Comparison of ENCODE assay signal across 8 cellular contexts in genomic region chr5:72320022-72320898, GRCh38. TPM values are rescaled to one million over a fixed set of nuclear protein-coding genes. Genes with fewer than 3 reads are reported as not detected.
DNase-seq lines count a peak whose midpoint lies in the region; ATAC-seq and TF ChIP-seq lines count a peak whose summit lies in the region.

Gene MRPS27, minus strand, starts transcription at chr5:72320240. Its CDS starts 19 bp downstream, at chr5:72320221.
Gene PTCD2, plus strand, starts transcription at chr5:72320373. Its CDS starts 10 bp downstream, at chr5:72320383.

- peak; percentile 96 for TF ChIP-seq POLR2A in GM18505 (IDR thresholded peaks at IDR 0.05; ENCODE audit: borderline replicate concordance, extremely low read depth, insufficient read depth, insufficient read length)

- intact Hi-C loops in aorta (cut with DNase I), result no loop called here

- peak; percentile 98 for ATAC-seq in GM18505 (IDR thresholded peaks at IDR 0.05; ENCODE audit: unreplicated experiment)
- peak; percentile 99 for ATAC-seq in HG02973 (IDR thresholded peaks at IDR 0.05; ENCODE audit: unreplicated experiment)
- peak; percentile 99 for ATAC-seq in aorta (ENCODE audit: low FRiP score)

- H3K27ac ChIP-seq in rectal smooth muscle tissue (ENCODE audit: low read depth, low read length) (peak within 1 kb of the TSS; percentile 68), aorta (ENCODE audit: low read depth in 1 of 2, low read length in 2 of 2) (peak within 1 kb of the TSS in 1 of 2 donors; percentile 22)

- H3K27me3 ChIP-seq in rectal smooth muscle tissue (ENCODE audit: control insufficient read depth, insufficient read depth, low read length) (no peaks in the 10 kb centered on the region), aorta (ENCODE audit: control insufficient read depth in 1 of 2, insufficient read depth in 2 of 2, low read length in 1 of 2) (no peaks in the 10 kb centered on the region)

- in situ Hi-C loops in astrocyte of the cerebellum (cut with HindIII; ENCODE audit: low sequenced_read_pairs), result no loop called here

- peak within 1 kb of the TSS; percentile 92 for H3K9ac ChIP-seq in rectal smooth muscle tissue (ENCODE audit: low read length)

- no peaks in the 10 kb centered on the region for H3K9me3 ChIP-seq in aorta (ENCODE audit: control insufficient read depth, low read length)

- peak; percentile 89 to 93 for DNase-seq in NCI-H1930 (lab: John Stamatoyannopoulos, UW)
- DNase-seq in T-helper 22 cell (ENCODE audit: low read depth), result peak; percentile 92
- peak; percentile 98 for DNase-seq in astrocyte of the cerebellum (ENCODE audit: low read depth)
- peak; percentile 97 for DNase-seq in hepatic stellate cell (ENCODE audit: low spot score)
- peak; percentile 97 to 98 for DNase-seq in aorta

- peak within 1 kb of the TSS; percentile 97 for H3K4me3 ChIP-seq in astrocyte of the cerebellum (ENCODE audit: low read depth, low read length)
- H3K4me3 ChIP-seq in rectal smooth muscle tissue (ENCODE audit: low read length), result peak within 1 kb of the TSS; percentile 95
- peak within 1 kb of the TSS; percentile 71 to 84 for H3K4me3 ChIP-seq in aorta (ENCODE audit: low read length in 2 of 2)

- no peaks in the 10 kb centered on the region for H3K36me3 ChIP-seq in rectal smooth muscle tissue (ENCODE audit: control insufficient read depth, insufficient read depth, low read length)
- H3K36me3 ChIP-seq in aorta (ENCODE audit: control insufficient read depth in 1 of 2, insufficient read depth in 2 of 2, low read length in 1 of 2), result no peaks in the 10 kb centered on the region

- H3K4me1 ChIP-seq in rectal smooth muscle tissue (ENCODE audit: control insufficient read depth, insufficient read depth, low read length), result peaks cover 5% of the 10 kb centered on the region
- H3K4me1 ChIP-seq in aorta (ENCODE audit: control insufficient read depth in 1 of 2, insufficient read depth in 2 of 2, low read length in 2 of 2), result peaks cover 0 to 3% of the 10 kb centered on the region in 2 donors

- TF ChIP-seq CTCF in astrocyte of the cerebellum (IDR thresholded peaks at IDR 0.05; ENCODE audit: low read depth, low read length, missing control alignments), result peak; percentile 32

- WGBS in aorta, 2 donors, result 1 to 2% methylated on average over 51 of the region's 51 CpGs

RNA-seq across cellular contexts. Expression of gene MRPS27, which starts in this region (rescaled TPM):
- 10 to 100 TPM; 37.0 to 42.1 TPM for total RNA-seq in aorta
- polyA plus RNA-seq in aorta, result 10 to 100 TPM; 22.5 to 32.4 TPM

RNA-seq across cellular contexts. Expression of gene PTCD2, which starts in this region (rescaled TPM):
- 1 to 10 TPM; 4.2 to 9.3 TPM for total RNA-seq in aorta
- 1 to 10 TPM; 2.6 to 4.3 TPM for polyA plus RNA-seq in aorta
